In the genomic region with DNA sequence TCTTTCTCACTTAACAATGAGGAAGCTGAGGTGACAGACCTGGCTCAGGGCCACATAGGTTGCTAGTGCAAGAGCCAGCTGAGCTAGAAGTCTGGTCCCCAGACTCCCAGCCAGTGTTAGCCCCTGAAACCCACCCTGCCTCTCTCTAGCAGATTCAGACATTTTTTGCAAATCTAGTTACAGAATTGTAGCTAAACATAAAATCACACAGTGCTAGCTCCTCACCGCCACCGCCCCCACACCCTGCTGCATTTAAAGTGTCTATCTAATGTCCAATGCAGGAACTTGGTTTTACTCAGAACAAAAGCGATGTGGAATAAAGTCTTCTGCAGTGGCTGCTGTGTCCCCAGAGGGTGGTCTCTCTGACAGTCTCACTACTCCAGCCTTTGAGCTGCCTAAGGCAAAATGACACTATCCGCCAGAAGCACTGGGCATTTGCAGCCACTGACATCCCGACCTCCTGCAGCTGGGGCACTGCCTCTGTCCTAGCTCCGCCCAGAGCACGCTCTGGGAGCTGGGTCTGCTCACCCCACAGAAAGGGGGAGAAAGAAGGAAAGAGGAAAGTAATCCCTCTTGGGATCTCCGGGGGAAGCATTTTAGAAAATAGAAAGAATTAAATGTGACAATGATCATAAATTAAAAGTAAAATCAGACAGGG, we compare ENCODE assay signal across 1 cellular context.
TF ChIP-seq lines count a peak whose summit lies in the region.

No MANE protein-coding gene starts in this region.

TF ChIP-seq in GM23338, 12 proteins besides CTCF, POLR2A, EP300 and RAD21 (continued from another document):
- no peak for TF ChIP-seq CREB1 (CRISPR knock-in tag; IDR thresholded peaks at IDR 0.05; ENCODE audit: low read depth)
- TF ChIP-seq, protein P1, sequence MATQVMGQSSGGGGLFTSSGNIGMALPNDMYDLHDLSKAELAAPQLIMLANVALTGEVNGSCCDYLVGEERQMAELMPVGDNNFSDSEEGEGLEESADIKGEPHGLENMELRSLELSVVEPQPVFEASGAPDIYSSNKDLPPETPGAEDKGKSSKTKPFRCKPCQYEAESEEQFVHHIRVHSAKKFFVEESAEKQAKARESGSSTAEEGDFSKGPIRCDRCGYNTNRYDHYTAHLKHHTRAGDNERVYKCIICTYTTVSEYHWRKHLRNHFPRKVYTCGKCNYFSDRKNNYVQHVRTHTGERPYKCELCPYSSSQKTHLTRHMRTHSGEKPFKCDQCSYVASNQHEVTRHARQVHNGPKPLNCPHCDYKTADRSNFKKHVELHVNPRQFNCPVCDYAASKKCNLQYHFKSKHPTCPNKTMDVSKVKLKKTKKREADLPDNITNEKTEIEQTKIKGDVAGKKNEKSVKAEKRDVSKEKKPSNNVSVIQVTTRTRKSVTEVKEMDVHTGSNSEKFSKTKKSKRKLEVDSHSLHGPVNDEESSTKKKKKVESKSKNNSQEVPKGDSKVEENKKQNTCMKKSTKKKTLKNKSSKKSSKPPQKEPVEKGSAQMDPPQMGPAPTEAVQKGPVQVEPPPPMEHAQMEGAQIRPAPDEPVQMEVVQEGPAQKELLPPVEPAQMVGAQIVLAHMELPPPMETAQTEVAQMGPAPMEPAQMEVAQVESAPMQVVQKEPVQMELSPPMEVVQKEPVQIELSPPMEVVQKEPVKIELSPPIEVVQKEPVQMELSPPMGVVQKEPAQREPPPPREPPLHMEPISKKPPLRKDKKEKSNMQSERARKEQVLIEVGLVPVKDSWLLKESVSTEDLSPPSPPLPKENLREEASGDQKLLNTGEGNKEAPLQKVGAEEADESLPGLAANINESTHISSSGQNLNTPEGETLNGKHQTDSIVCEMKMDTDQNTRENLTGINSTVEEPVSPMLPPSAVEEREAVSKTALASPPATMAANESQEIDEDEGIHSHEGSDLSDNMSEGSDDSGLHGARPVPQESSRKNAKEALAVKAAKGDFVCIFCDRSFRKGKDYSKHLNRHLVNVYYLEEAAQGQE (IDR thresholded peaks at IDR 0.05; ENCODE audit: unreplicated experiment): no peak
- no peak for TF ChIP-seq ZNF114 (CRISPR knock-in tag; IDR thresholded peaks at IDR 0.05)
- no peak for TF ChIP-seq JUNB (IDR thresholded peaks at IDR 0.05; ENCODE audit: unreplicated experiment)
